8 cellular contexts compared by ENCODE assay signal in genomic region chr7:23531794-23532489, GRCh38. TPM values are rescaled to one million over a fixed set of nuclear protein-coding genes. Genes with fewer than 3 reads are reported as not detected.
DNase-seq lines count a peak whose midpoint lies in the region; ATAC-seq and TF ChIP-seq lines count a peak whose summit lies in the region.

Gene TRA2A (minus strand): TSS chr7:23531981. CDS start chr7:23531824, 157 bp downstream.

- DNase-seq in NCI-H1105 (lab: John Stamatoyannopoulos, UW) (peak; percentile 92), SKM-1 treated with dmso at 0.1 percent for 144 hours (lab: John Stamatoyannopoulos, UW; ENCODE audit: unreplicated experiment) (peak; percentile 87), globus pallidus (ENCODE audit: low spot score) (peak; percentile 97), occipital lobe (lab: John Stamatoyannopoulos, UW) (peak; percentile 95), suprapubic skin (ENCODE audit: low spot score in 2 of 2) (peak; percentile 99)
- peak; percentile 95 to 96 for DNase-seq in activated naive CD4-positive, alpha-beta T cell treated with anti-CD3 and anti-CD28 coated beads, Interleukin-2, amount 50 U/mL, for 72 hours (ENCODE audit: low spot score in 2 of 2)

- peaks cover 37% of the 10 kb centered on the region for H3K4me1 ChIP-seq in suprapubic skin

- H3K9me3 Mint-ChIP-seq in activated naive CD4-positive, alpha-beta T cell treated with anti-CD3 and anti-CD28 coated beads, Interleukin-2, amount 50 U/mL, for 72 hours: no peaks in the 10 kb centered on the region

- 35% methylated on average over 20 of the region's 50 CpGs for WGBS in suprapubic skin

- peak; percentile 93 for TF ChIP-seq POLR2A in GM10847 (IDR thresholded peaks at IDR 0.05; ENCODE audit: extremely low read depth, insufficient read length)
- TF ChIP-seq POLR2A in suprapubic skin (IDR thresholded peaks at IDR 0.05): peak; percentile 89 to 95

- peak within 1 kb of the TSS; percentile 96 for H3K27ac ChIP-seq in suprapubic skin

- H3K27ac Mint-ChIP-seq in activated naive CD4-positive, alpha-beta T cell treated with anti-CD3 and anti-CD28 coated beads, Interleukin-2, amount 50 U/mL, for 72 hours: peak within 1 kb of the TSS; percentile 99 to 100

- ATAC-seq in HG02642 (IDR thresholded peaks at IDR 0.05; ENCODE audit: poor library complexity, unreplicated experiment): peak; percentile 94
- ATAC-seq in activated naive CD4-positive, alpha-beta T cell treated with anti-CD3 and anti-CD28 coated beads, Interleukin-2, amount 50 U/mL, for 72 hours: peak; percentile 91 to 96

- H3K36me3 ChIP-seq in suprapubic skin: no peaks in the 10 kb centered on the region

- H3K36me3 Mint-ChIP-seq in activated naive CD4-positive, alpha-beta T cell treated with anti-CD3 and anti-CD28 coated beads, Interleukin-2, amount 50 U/mL, for 72 hours: peaks cover 21 to 31% of the 10 kb centered on the region in 2 donors

- H3K9me3 ChIP-seq in suprapubic skin: no peaks in the 10 kb centered on the region

- TF ChIP-seq CTCF in suprapubic skin (IDR thresholded peaks at IDR 0.05): no peak

- peak within 1 kb of the TSS; percentile 61 for H3K4me3 ChIP-seq in suprapubic skin

- no peak for TF ChIP-seq EP300 in suprapubic skin (IDR thresholded peaks at IDR 0.05)

- H3K27me3 ChIP-seq in suprapubic skin: no peaks in the 10 kb centered on the region

RNA-seq across cellular contexts. Expression of gene TRA2A, which starts in this region (rescaled TPM):
- 100 to 1,000 TPM in 1 of 2 donors, 10 to 100 TPM in 1; 85.8 to 114 TPM for total RNA-seq in activated naive CD4-positive, alpha-beta T cell treated with anti-CD3 and anti-CD28 coated beads, Interleukin-2, amount 50 U/mL, for 72 hours
- total RNA-seq in occipital lobe (68.0 TPM), suprapubic skin (100 to 1,000 TPM in 1 of 4 donors, 10 to 100 TPM in 3; 36.3 to 119 (median 45.2) TPM)

Comparison
In these comparisons a context has a peak if more than half of its experiments do, and no peak if none do; other contexts are left out.
1. Peak in every context shown above with its lines: DNase-seq, ATAC-seq, H3K4me3 ChIP-seq and H3K27ac ChIP-seq.